Comparison of ENCODE assay signal across 17 cellular contexts in genomic region chr11:119712006-119712405, GRCh38.
"Had no signal": no experiment of that assay in that cellular context is flagged by ENCODE, and none has a peak within 500 bp of the region (broad histone marks: within the 10 kb centered on the region; RNA-seq: fewer than 3 reads in every experiment).

No MANE protein-coding gene starts in this region.

- H3K27me3 ChIP-seq: esophagus muscularis mucosa, heart right ventricle, thyroid gland had no signal

- H3K4me3 ChIP-seq: esophagus muscularis mucosa, heart right ventricle, thyroid gland had no signal

- H3K27ac ChIP-seq: esophagus muscularis mucosa, heart right ventricle, thyroid gland had no signal

- H3K36me3 Mint-ChIP-seq: memory B cell had no signal

- H3K9me3 Mint-ChIP-seq: activated CD8-positive, alpha-beta T cell treated with anti-CD3 and anti-CD28 coated beads for 36 hours; activated T-cell treated with anti-CD3 and anti-CD28 coated beads, Interleukin-2, amount 50 U/mL, for 24 hours; activated T-helper 2 cell treated with anti-CD3 and anti-CD28 coated beads, Interferon-gamma antibody, Interleukin-2, Interleukin-4, amounts not matched to agents 10 μg/mL and 5 μg/mL and 100 μg/mL, durations not matched to agents 14 hours and 24 hours and 36 hours; central memory CD8-positive, alpha-beta T cell; memory B cell; T-cell had no signal

- H3K4me1 Mint-ChIP-seq: central memory CD8-positive, alpha-beta T cell; memory B cell had no signal

- H3K27ac Mint-ChIP-seq: activated CD8-positive, alpha-beta T cell treated with anti-CD3 and anti-CD28 coated beads for 36 hours; activated T-cell treated with anti-CD3 and anti-CD28 coated beads, Interleukin-2, amount 50 U/mL, for 24 hours; activated T-helper 2 cell treated with anti-CD3 and anti-CD28 coated beads, Interferon-gamma antibody, Interleukin-2, Interleukin-4, amounts not matched to agents 10 μg/mL and 5 μg/mL and 100 μg/mL, durations not matched to agents 14 hours and 24 hours and 36 hours; memory B cell; naive thymus-derived CD4-positive, alpha-beta T cell; T-cell had no signal

- ATAC-seq: activated CD8-positive, alpha-beta T cell treated with anti-CD3 and anti-CD28 coated beads for 36 hours; heart right ventricle; T-cell had no signal

- DNase-seq: activated CD4-positive, alpha-beta T cell treated with anti-CD3 and anti-CD28 coated beads for 48 hours; activated CD4-positive, CD25-positive, alpha-beta regulatory T cell; activated CD8-positive, alpha-beta T cell treated with anti-CD3 and anti-CD28 coated beads for 36 hours; activated naive CD4-positive, alpha-beta T cell treated with Interleukin-2 at 50 U/mL for 16 hours; activated T-cell treated with anti-CD3 and anti-CD28 coated beads, Interleukin-2, amount 50 U/mL, for 24 hours; anterior cingulate cortex; effector CD8-positive, alpha-beta T cell; heart right ventricle; naive thymus-derived CD4-positive, alpha-beta T cell; occipital lobe; stimulated activated naive CD4-positive, alpha-beta T cell treated with Interleukin-2 at 50 U/mL for 16 hours; T-cell; thyroid gland had no signal

- H3K4me3 Mint-ChIP-seq: activated CD8-positive, alpha-beta T cell treated with anti-CD3 and anti-CD28 coated beads for 36 hours; activated T-cell treated with anti-CD3 and anti-CD28 coated beads, Interleukin-2, amount 50 U/mL, for 24 hours; central memory CD8-positive, alpha-beta T cell; memory B cell; naive thymus-derived CD4-positive, alpha-beta T cell; T-cell had no signal
